4 cellular contexts compared by ENCODE assay signal in genomic region chr22:18522762-18523161, GRCh38. TPM values are rescaled to one million over a fixed set of nuclear protein-coding genes. Genes with fewer than 3 reads are reported as not detected.
"Had no signal": no experiment of that assay in that cellular context is flagged by ENCODE, and none has a peak within 500 bp of the region (broad histone marks: within the 10 kb centered on the region; RNA-seq: fewer than 3 reads in every experiment).

No MANE protein-coding gene starts in this region.

RNA-seq across cellular contexts. Expression of gene GGTLC3, which starts 4.8 kb away (rescaled TPM):
- total RNA-seq: HT-29, HT1080, IMR-90 had no signal
- polyA plus RNA-seq: IgD-negative memory B cell, IMR-90 had no signal

RNA-seq across cellular contexts. Expression of gene TMEM191B, which starts 4.8 kb away (rescaled TPM):
- total RNA-seq: IMR-90 had no signal
- polyA plus RNA-seq: IgD-negative memory B cell had no signal
